ENCODE assay signal across 9 cellular contexts in the genomic region with DNA sequence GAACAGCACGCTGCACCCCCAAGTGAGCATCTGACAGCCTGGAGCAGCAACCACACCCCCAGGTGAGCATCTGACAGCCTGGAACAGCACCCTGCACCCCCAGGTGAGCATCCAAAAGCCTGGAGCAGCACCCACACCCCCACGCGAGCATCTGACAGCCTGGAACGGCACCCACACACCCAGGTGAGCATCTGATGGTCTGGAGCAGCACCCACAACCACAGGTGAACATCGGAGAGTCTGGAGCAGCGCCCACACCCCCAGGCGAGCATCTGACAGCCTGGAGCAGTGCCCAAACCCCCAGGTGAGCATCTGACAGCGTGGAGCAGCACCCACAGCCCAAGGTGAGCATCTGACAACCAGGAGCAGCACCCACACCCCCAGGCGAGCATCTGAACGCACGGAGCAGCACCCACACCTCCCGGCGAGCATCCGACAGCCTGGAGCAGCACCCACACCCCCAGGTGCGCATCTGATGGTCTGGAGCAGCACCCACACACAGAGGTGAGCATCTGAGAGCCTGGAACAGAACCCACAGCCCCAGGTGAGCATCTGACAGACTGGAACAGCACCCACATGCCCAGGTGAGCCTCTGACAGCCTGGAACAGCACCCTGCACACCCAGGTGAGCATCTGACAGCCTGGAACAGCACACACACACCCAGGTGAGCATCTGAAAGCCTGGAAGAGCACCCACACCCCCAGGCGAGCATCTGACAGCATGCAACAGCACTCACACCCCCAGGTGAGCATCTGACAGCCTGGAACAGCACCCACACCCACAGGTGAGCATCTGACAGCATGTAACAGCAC. TPM values are rescaled to one million over a fixed set of nuclear protein-coding genes. Genes with fewer than 3 reads are reported as not detected.
A peak's percentile ranks its signal among the peaks of the same experiment; 100 is the strongest.
DNase-seq lines count a peak whose midpoint lies in the region; ATAC-seq, FAIRE-seq and TF ChIP-seq lines count a peak whose summit lies in the region.
"Not testable (repeated sequence)": the region's sequence is repeated elsewhere in the genome, so short reads cannot be mapped to it uniquely, and the experiment has no call there.
"Had no signal": no experiment of that assay in that cellular context is flagged by ENCODE, and none has a peak within 500 bp of the region (broad histone marks: within the 10 kb centered on the region; RNA-seq: fewer than 3 reads in every experiment).

No MANE protein-coding gene starts in this region.

- not testable (repeated sequence) for TF ChIP-seq POLR2A in Peyer's patch (IDR thresholded peaks at IDR 0.05); endothelial cell of umbilical vein (IDR thresholded peaks at IDR 0.05; ENCODE audit: low read depth, low read length)

- not testable (repeated sequence) for H3K27ac ChIP-seq in Peyer's patch; endothelial cell of umbilical vein (ENCODE audit: insufficient read depth, low read depth, low read length); upper lobe of right lung

- intact Hi-C loops in activated CD8-positive, alpha-beta T cell treated with anti-CD3 and anti-CD28 coated beads for 36 hours (cut with micrococcal nuclease); endothelial cell of umbilical vein (cut with micrococcal nuclease); upper lobe of right lung (cut with DNase I): not testable (repeated sequence)

- not testable (repeated sequence) for H3K27ac Mint-ChIP-seq in activated CD8-positive, alpha-beta T cell treated with anti-CD3 and anti-CD28 coated beads for 36 hours

- not testable (repeated sequence) for H3K9me3 ChIP-seq in Peyer's patch, upper lobe of right lung
- H3K9me3 ChIP-seq in endothelial cell of umbilical vein (replicated peaks; ENCODE audit: control insufficient read depth, insufficient read depth, low read length) = peaks cover 31% of the 10 kb centered on the region

- TF ChIP-seq CTCF in Peyer's patch (IDR thresholded peaks at IDR 0.05); activated CD8-positive, alpha-beta T cell treated with anti-CD3 and anti-CD28 coated beads for 36 hours (IDR thresholded peaks at IDR 0.05); endothelial cell of umbilical vein (IDR thresholded peaks at IDR 0.05; ENCODE audit: extremely low read depth in 1 of 2, insufficient read depth in 1 of 2, low read depth in 1 of 2, low read length in 2 of 2); upper lobe of right lung (IDR thresholded peaks at IDR 0.05): not testable (repeated sequence)

- CTCF ChIA-PET in activated CD8-positive, alpha-beta T cell treated with anti-CD3 and anti-CD28 coated beads for 36 hours (lab: Charles Lee); endothelial cell of umbilical vein (lab: Charles Lee): not testable (repeated sequence)

- H3K9ac ChIP-seq in endothelial cell of umbilical vein (replicated peaks; ENCODE audit: extremely low read depth, insufficient read depth, low read length) = not testable (repeated sequence)

- not testable (repeated sequence) for BruUV-seq in endothelial cell of umbilical vein (replicated peaks; lab: Mats Ljungman, UMichigan)

- H3K4me3 Mint-ChIP-seq in activated CD8-positive, alpha-beta T cell treated with anti-CD3 and anti-CD28 coated beads for 36 hours = not testable (repeated sequence)

- H3K9me1 ChIP-seq in endothelial cell of umbilical vein (replicated peaks; ENCODE audit: control insufficient read depth, extremely low read depth, insufficient read depth, low read length) = not testable (repeated sequence)

- not testable (repeated sequence) for H3K4me2 ChIP-seq in endothelial cell of umbilical vein (ENCODE audit: insufficient read depth, low read length)

- POLR2A ChIA-PET in activated CD8-positive, alpha-beta T cell treated with anti-CD3 and anti-CD28 coated beads for 36 hours (lab: Charles Lee); endothelial cell of umbilical vein (lab: Charles Lee): not testable (repeated sequence)

- DNase-seq in Peyer's patch (peak in 2 of 3 donors; percentile 43 to 54), activated gamma-delta T cell treated with Interleukin-2 at 50 U/mL for 16 hours (peak; percentile 14), endothelial cell of umbilical vein (ENCODE audit: low read depth, low spot score) (peak; percentile 26), islet precursor cell (peak; percentile 65), mesenteric fat pad (ENCODE audit: low spot score) (peak; percentile 92), retina (peak; percentile 6), upper lobe of right lung (peak; percentile 79)
- DNase-seq in activated CD8-positive, alpha-beta T cell treated with anti-CD3 and anti-CD28 coated beads for 36 hours = peak; percentile 12

- dilution Hi-C loops in endothelial cell of umbilical vein (cut with MboI; ENCODE audit: extremely low pct_ligation_motif_present, low sequenced_read_pairs) = not testable (repeated sequence)

- not testable (repeated sequence) for H3K4me1 Mint-ChIP-seq in activated CD8-positive, alpha-beta T cell treated with anti-CD3 and anti-CD28 coated beads for 36 hours (ENCODE audit: low read depth)

- H3K27me3 Mint-ChIP-seq in activated CD8-positive, alpha-beta T cell treated with anti-CD3 and anti-CD28 coated beads for 36 hours = peaks cover 36% of the 10 kb centered on the region

- not testable (repeated sequence) for H3K9me3 Mint-ChIP-seq in activated CD8-positive, alpha-beta T cell treated with anti-CD3 and anti-CD28 coated beads for 36 hours

- not testable (repeated sequence) for H3K36me3 Mint-ChIP-seq in activated CD8-positive, alpha-beta T cell treated with anti-CD3 and anti-CD28 coated beads for 36 hours (ENCODE audit: low read depth)

- FAIRE-seq in endothelial cell of umbilical vein (lab: Jason Lieb, UNC) = peak; percentile 24

- not testable (repeated sequence) for H3K79me2 ChIP-seq in endothelial cell of umbilical vein (ENCODE audit: control insufficient read depth, insufficient read depth, low read length)

- not testable (repeated sequence) for ATAC-seq in activated CD8-positive, alpha-beta T cell treated with anti-CD3 and anti-CD28 coated beads for 36 hours; upper lobe of right lung

- H3K36me3 ChIP-seq in Peyer's patch; endothelial cell of umbilical vein (ENCODE audit: control insufficient read depth in 2 of 2, extremely low read depth in 1 of 2, insufficient read depth in 2 of 2, low read length in 2 of 2); upper lobe of right lung: not testable (repeated sequence)

- not testable (repeated sequence) for H4K20me1 ChIP-seq in endothelial cell of umbilical vein (replicated peaks; ENCODE audit: control insufficient read depth, extremely low read depth, insufficient read depth, low read length)

- not testable (repeated sequence) for H2AFZ ChIP-seq in endothelial cell of umbilical vein (ENCODE audit: low read depth, low read length)

- H3K4me3 ChIP-seq in Peyer's patch; endothelial cell of umbilical vein (replicated peaks in 1 of 3; ENCODE audit: insufficient read depth in 1 of 3, low read depth in 1 of 3, low read length in 3 of 3); upper lobe of right lung: not testable (repeated sequence)

- not testable (repeated sequence) for H3K27me3 ChIP-seq in Peyer's patch; endothelial cell of umbilical vein (ENCODE audit: control insufficient read depth in 2 of 2, insufficient read depth in 2 of 2, low read length in 2 of 2); upper lobe of right lung

- H3K4me1 ChIP-seq in Peyer's patch; endothelial cell of umbilical vein (ENCODE audit: control insufficient read depth, extremely low read depth, insufficient read depth, low read length); upper lobe of right lung: not testable (repeated sequence)

RNA-seq across cellular contexts. Expression of a gene that starts 23.0 kb away (rescaled TPM):
- total RNA-seq in Peyer's patch (10 to 100 TPM in 3 of 4 donors, 1 to 10 TPM in 1; 7.4 to 51.7 (median 27.4) TPM), endothelial cell of umbilical vein (1.1 and 1.6 TPM in 2 replicates), mesenteric fat pad (3.2 TPM), upper lobe of right lung (3.2 TPM)
- 1 to 10 TPM; 1.8 to 3.1 TPM for total RNA-seq in activated CD8-positive, alpha-beta T cell treated with anti-CD3 and anti-CD28 coated beads for 36 hours
- polyA plus RNA-seq in endothelial cell of umbilical vein = 1.2 and 3.4 TPM in 2 replicates
- polyA plus RNA-seq in endothelial cell of umbilical vein (2011; cell fraction: cytosol; rRNA removed) = 0.58 and 1.6 TPM in 2 replicates
- 1.7 and 3.1 TPM in 2 replicates for polyA plus RNA-seq in endothelial cell of umbilical vein (2011; cell fraction: nucleus; rRNA removed)
- 0.44 and 0.67 TPM in 2 replicates for polyA plus RNA-seq in endothelial cell of umbilical vein (2012)
- polyA minus RNA-seq in endothelial cell of umbilical vein = 1.9 and 4.4 TPM in 2 replicates
- polyA minus RNA-seq in endothelial cell of umbilical vein (2011; cell fraction: cytosol; rRNA and poly(A)+ RNA removed) = not detected
- not detected in 2 replicates for polyA minus RNA-seq in endothelial cell of umbilical vein (2011; cell fraction: nucleus; rRNA and poly(A)+ RNA removed)
- total RNA-seq: bronchial epithelial cell had no signal

Comparison
In these comparisons a context has a peak if more than half of its experiments do, and no peak if none do; other contexts are left out.
1. DNase-seq: peak in every context shown above with its lines; median percentile 92 in mesenteric fat pad; 79 in upper lobe of right lung; 65 in islet precursor cell; 48 in Peyer's patch; 26 in endothelial cell of umbilical vein; 14 in activated gamma-delta T cell treated with Interleukin-2 at 50 U/mL for 16 hours; 12 in activated CD8-positive, alpha-beta T cell treated with anti-CD3 and anti-CD28 coated beads for 36 hours; 6 in retina.